ENCODE assay signal across 23 cellular contexts in genomic region chr2:24238158-24238557, GRCh38.
A peak's percentile ranks its signal among the peaks of the same experiment; 100 is the strongest.
DNase-seq lines count a peak whose midpoint lies in the region; ATAC-seq and TF ChIP-seq lines count a peak whose summit lies in the region.
"Had no signal": no experiment of that assay in that cellular context is flagged by ENCODE, and none has a peak within 500 bp of the region (broad histone marks: within the 10 kb centered on the region; RNA-seq: fewer than 3 reads in every experiment).

No MANE protein-coding gene starts in this region.

- H3K4me1 ChIP-seq in mesendoderm (ENCODE audit: control insufficient read depth, low read depth, low read length), result no peaks in the 10 kb centered on the region
- H3K4me1 ChIP-seq: esophagus squamous epithelium had no signal

- H3K4me2 ChIP-seq in mesendoderm (ENCODE audit: low read length), result no peak overlapping the region
- H3K4me2 ChIP-seq: BLaER1 treated with 17β-estradiol and CSF1 and Interleukin-3, amounts not matched to agents 10 nM and 100 nM had no signal

- H2BK120ac ChIP-seq in mesendoderm (ENCODE audit: low read depth, low read length), result no peak overlapping the region

- H3K23ac ChIP-seq in mesendoderm (ENCODE audit: low read length), result no peak overlapping the region

- H3K18ac ChIP-seq in mesendoderm (ENCODE audit: low read length), result no peak overlapping the region

- no peaks in the 10 kb centered on the region for H3K79me1 ChIP-seq in mesendoderm (ENCODE audit: low read length)

- H3K36me3 Mint-ChIP-seq in stimulated activated naive B cell treated with anti-CD40 and anti-IgM and Interleukin-4, amounts not matched to agents 10 μg/mL and 1 μg/mL and 100 μg/mL, for 72 hours, result peaks cover 18 to 42% of the 10 kb centered on the region in 2 donors
- H3K36me3 Mint-ChIP-seq: activated naive CD4-positive, alpha-beta T cell treated with anti-CD3 and anti-CD28 coated beads, Interleukin-2, amount 50 U/mL, for 72 hours had no signal

- WGBS in mesendoderm (ENCODE audit: extremely low coverage, insufficient coverage, low lambda C conversion rate), result no CpG with 5 or more reads among the region's 2 CpGs

- ATAC-seq in stimulated activated naive B cell treated with anti-CD40 and anti-IgM and Interleukin-4, amounts not matched to agents 10 μg/mL and 1 μg/mL and 100 μg/mL, for 72 hours (replicated peaks), result no peak
- ATAC-seq: activated naive CD4-positive, alpha-beta T cell treated with anti-CD3 and anti-CD28 coated beads, Interleukin-2, amount 50 U/mL, for 72 hours; stimulated activated naive CD8-positive, alpha-beta T cell treated with anti-CD3 and anti-CD28 coated beads, Interleukin-15, amount 100 ng/mL, for 72 hours had no signal

- no peaks in the 10 kb centered on the region for H3K9me3 Mint-ChIP-seq in stimulated activated naive B cell treated with anti-CD40 and anti-IgM and Interleukin-4, amounts not matched to agents 10 μg/mL and 1 μg/mL and 100 μg/mL, for 72 hours
- H3K9me3 Mint-ChIP-seq: activated naive CD4-positive, alpha-beta T cell treated with anti-CD3 and anti-CD28 coated beads, Interleukin-2, amount 50 U/mL, for 72 hours; nephron progenitor cell; stimulated activated naive CD8-positive, alpha-beta T cell treated with anti-CD3 and anti-CD28 coated beads, Interleukin-15, amount 100 ng/mL, for 72 hours; type B pancreatic cell had no signal

- no peak overlapping the region for H2AK5ac ChIP-seq in mesendoderm (ENCODE audit: low read length)

- DNase-seq in NCI-H2107 treated with DMSO at 0.1 percent for 48 hours (lab: John Stamatoyannopoulos, UW; ENCODE audit: unreplicated experiment) (peak; percentile 78), NCI-H2107 (lab: John Stamatoyannopoulos, UW) (no peak), NCI-H146 treated with DMSO at 0.1 percent for 48 hours (lab: John Stamatoyannopoulos, UW; ENCODE audit: unreplicated experiment) (peak; percentile 87), NCI-H524 treated with DMSO at 0.1 percent for 48 hours (lab: John Stamatoyannopoulos, UW) (peak; percentile 99), mesendoderm (peak; percentile 6), RWPE1 (ENCODE audit: low spot score) (no peak), iPS-NIHi11 (ENCODE audit: low spot score) (no peak)
- DNase-seq in stimulated activated naive B cell treated with anti-CD40 and anti-IgM and Interleukin-4, amounts not matched to agents 10 μg/mL and 1 μg/mL and 100 μg/mL, for 72 hours, result no peak
- DNase-seq: activated CD4-positive, CD25-positive, alpha-beta regulatory T cell; activated T-cell treated with anti-CD3 and anti-CD28 coated beads, Interleukin-2, amount 50 U/mL, for 48 hours; cerebellar nuclear complex; effector memory CD4-positive, alpha-beta T cell; esophagus squamous epithelium; IMR-90; midbrain; NCI-H446 treated with DMSO at 0.1 percent for 48 hours; nephron progenitor cell; posterior cingulate gyrus; stimulated activated naive CD8-positive, alpha-beta T cell treated with anti-CD3 and anti-CD28 coated beads, Interleukin-15, amount 100 ng/mL, for 72 hours; T-helper 9 cell had no signal

- H3K27ac ChIP-seq in mesendoderm (ENCODE audit: low read depth, low read length), result no peak overlapping the region
- no peak overlapping the region for H3K27ac ChIP-seq in RWPE1
- H3K27ac ChIP-seq: BLaER1 treated with 17β-estradiol and CSF1 and Interleukin-3, amounts not matched to agents 10 nM and 100 nM; esophagus squamous epithelium had no signal

- no peak overlapping the region for H4K5ac ChIP-seq in mesendoderm (ENCODE audit: low read length)

- H3K4me1 Mint-ChIP-seq in stimulated activated naive B cell treated with anti-CD40 and anti-IgM and Interleukin-4, amounts not matched to agents 10 μg/mL and 1 μg/mL and 100 μg/mL, for 72 hours, result no peaks in the 10 kb centered on the region
- H3K4me1 Mint-ChIP-seq: stimulated activated naive CD8-positive, alpha-beta T cell treated with anti-CD3 and anti-CD28 coated beads, Interleukin-15, amount 100 ng/mL, for 72 hours had no signal

- no peak overlapping the region for H3K4me3 Mint-ChIP-seq in stimulated activated naive B cell treated with anti-CD40 and anti-IgM and Interleukin-4, amounts not matched to agents 10 μg/mL and 1 μg/mL and 100 μg/mL, for 72 hours
- H3K4me3 Mint-ChIP-seq: nephron progenitor cell; stimulated activated naive CD8-positive, alpha-beta T cell treated with anti-CD3 and anti-CD28 coated beads, Interleukin-15, amount 100 ng/mL, for 72 hours; type B pancreatic cell had no signal

- no peaks in the 10 kb centered on the region for H3K27me3 ChIP-seq in mesendoderm (ENCODE audit: insufficient read depth, low read length, poor library complexity)
- H3K27me3 ChIP-seq: BLaER1 treated with 17β-estradiol and CSF1 and Interleukin-3, amounts not matched to agents 10 nM and 100 nM; esophagus squamous epithelium had no signal

- H2BK15ac ChIP-seq in mesendoderm (replicated peaks; ENCODE audit: low read depth), result no peak overlapping the region

- POLR2A ChIA-PET in RWPE1 (lab: Yijun Ruan, JAX; ENCODE audit: low non-redundant PET), result no interaction called here

- no peak overlapping the region for H3K4me3 ChIP-seq in mesendoderm (ENCODE audit: low read length)
- H3K4me3 ChIP-seq: BLaER1 treated with 17β-estradiol and CSF1 and Interleukin-3, amounts not matched to agents 10 nM and 100 nM; esophagus squamous epithelium had no signal

- no peaks in the 10 kb centered on the region for H3K36me3 ChIP-seq in mesendoderm (ENCODE audit: control insufficient read depth, insufficient read depth, low read length)

- no peaks in the 10 kb centered on the region for H3K27me3 Mint-ChIP-seq in stimulated activated naive B cell treated with anti-CD40 and anti-IgM and Interleukin-4, amounts not matched to agents 10 μg/mL and 1 μg/mL and 100 μg/mL, for 72 hours
- H3K27me3 Mint-ChIP-seq: stimulated activated naive CD8-positive, alpha-beta T cell treated with anti-CD3 and anti-CD28 coated beads, Interleukin-15, amount 100 ng/mL, for 72 hours; type B pancreatic cell had no signal

- no peak overlapping the region for H4K8ac ChIP-seq in mesendoderm (ENCODE audit: low read depth, low read length)

- H2BK5ac ChIP-seq in mesendoderm (ENCODE audit: low read length), result no peak overlapping the region

- TF ChIP-seq CTCF in RWPE1 (conservative IDR thresholded peaks at IDR 0.05; ENCODE audit: low read depth), result no peak

- H3K56ac ChIP-seq in mesendoderm (ENCODE audit: low read length), result no peak overlapping the region

- H3K4ac ChIP-seq in mesendoderm (ENCODE audit: low read depth, low read length), result no peak overlapping the region

- no peak overlapping the region for H3K9ac ChIP-seq in mesendoderm (ENCODE audit: low read length)
- H3K9ac ChIP-seq: BLaER1 treated with 17β-estradiol and CSF1 and Interleukin-3, amounts not matched to agents 10 nM and 100 nM had no signal

- CTCF ChIA-PET in RWPE1 (lab: Yijun Ruan, JAX), result no interaction called here

- no peaks in the 10 kb centered on the region for H3K79me2 ChIP-seq in mesendoderm (ENCODE audit: control insufficient read depth, insufficient read depth, low read length)

- no peak overlapping the region for H3K27ac Mint-ChIP-seq in stimulated activated naive B cell treated with anti-CD40 and anti-IgM and Interleukin-4, amounts not matched to agents 10 μg/mL and 1 μg/mL and 100 μg/mL, for 72 hours
- H3K27ac Mint-ChIP-seq: activated naive CD4-positive, alpha-beta T cell treated with anti-CD3 and anti-CD28 coated beads, Interleukin-2, amount 50 U/mL, for 72 hours; nephron progenitor cell; stimulated activated naive CD8-positive, alpha-beta T cell treated with anti-CD3 and anti-CD28 coated beads, Interleukin-15, amount 100 ng/mL, for 72 hours; type B pancreatic cell had no signal

Comparison
In these comparisons a context has a peak if more than half of its experiments do, and no peak if none do; other contexts are left out.
1. DNase-seq: peak in NCI-H2107 treated with DMSO at 0.1 percent for 48 hours (single experiment), NCI-H146 treated with DMSO at 0.1 percent for 48 hours (single experiment), NCI-H524 treated with DMSO at 0.1 percent for 48 hours (single experiment) and mesendoderm (single experiment); none in NCI-H2107 (single experiment), stimulated activated naive B cell treated with anti-CD40 and anti-IgM and Interleukin-4, amounts not matched to agents 10 μg/mL and 1 μg/mL and 100 μg/mL, for 72 hours (single experiment), RWPE1 (single experiment) and iPS-NIHi11 (single experiment).